In the genomic region with DNA sequence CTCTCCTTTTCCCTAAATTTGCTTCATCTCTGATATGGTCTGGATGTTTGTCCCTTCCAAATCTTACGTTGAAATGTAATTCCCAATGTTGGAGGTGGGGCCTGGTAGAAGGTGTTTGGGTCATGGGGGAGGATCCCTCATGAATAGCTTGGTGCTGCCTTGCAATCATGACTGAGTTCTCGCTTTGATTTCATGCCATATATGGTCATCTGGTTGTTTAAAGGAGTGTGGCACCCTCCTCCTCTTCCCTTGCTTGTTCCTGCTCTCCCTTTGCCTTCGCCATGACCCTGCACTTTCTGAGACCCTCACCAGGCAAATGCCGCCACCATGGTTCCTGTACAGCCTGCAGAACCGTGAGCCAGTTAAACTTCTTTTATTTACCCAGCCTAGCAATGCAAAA, we compare ENCODE assay signal across 17 cellular contexts. TPM values are rescaled to one million over a fixed set of nuclear protein-coding genes. Genes with fewer than 3 reads are reported as not detected.
"Had no signal": no experiment of that assay in that cellular context is flagged by ENCODE, and none has a peak within 500 bp of the region (broad histone marks: within the 10 kb centered on the region; RNA-seq: fewer than 3 reads in every experiment).

No MANE protein-coding gene starts in this region.

- H3K27ac ChIP-seq: epithelial cell of prostate, lower lobe of right lung, stomach, thoracic aorta had no signal

- H3K36me3 ChIP-seq: lower lobe of right lung, stomach, thoracic aorta had no signal

- H3K4me3 ChIP-seq: lower lobe of right lung, stomach, thoracic aorta had no signal

- H3K9me3 Mint-ChIP-seq: activated CD4-positive, alpha-beta T cell treated with anti-CD3 and anti-CD28 coated beads, Interleukin-2, amount 10 ng/mL, durations not matched to agents 24 days and 14 days; activated naive CD4-positive, alpha-beta T cell treated with anti-CD3 and anti-CD28 coated beads, Interleukin-2, amount 10 ng/mL, durations not matched to agents 7 days and 5 days; activated T-helper 1 cell treated with anti-CD3 and anti-CD28 coated beads, Interleukin-12 subunit alpha, Interleukin-12 subunit beta, Interleukin-2, Interleukin-4 antibody, amounts not matched to agents 30 ng/mL and 10 ng/mL and 1 ng/mL, durations not matched to agents 14 hours and 24 hours and 36 hours; naive thymus-derived CD8-positive, alpha-beta T cell had no signal

- ATAC-seq: left cardiac atrium; lower lobe of right lung; naive thymus-derived CD8-positive, alpha-beta T cell had no signal

- H3K4me3 Mint-ChIP-seq: activated CD4-positive, alpha-beta T cell treated with anti-CD3 and anti-CD28 coated beads, Interleukin-2, amount 10 ng/mL, durations not matched to agents 24 days and 14 days; activated naive CD4-positive, alpha-beta T cell treated with anti-CD3 and anti-CD28 coated beads, Interleukin-2, amount 10 ng/mL, durations not matched to agents 7 days and 5 days; activated T-helper 1 cell treated with anti-CD3 and anti-CD28 coated beads, Interleukin-12 subunit alpha, Interleukin-12 subunit beta, Interleukin-2, Interleukin-4 antibody, amounts not matched to agents 30 ng/mL and 10 ng/mL and 1 ng/mL, durations not matched to agents 14 hours and 24 hours and 36 hours; naive thymus-derived CD8-positive, alpha-beta T cell had no signal

- H3K27me3 Mint-ChIP-seq: naive thymus-derived CD8-positive, alpha-beta T cell had no signal

- H3K9me3 ChIP-seq: lower lobe of right lung, stomach, thoracic aorta had no signal

- DNase-seq: activated CD4-positive, alpha-beta T cell treated with anti-CD3 and anti-CD28 coated beads, Interleukin-2, amount 10 ng/mL, durations not matched to agents 24 days and 14 days; activated naive CD4-positive, alpha-beta T cell treated with anti-CD3 and anti-CD28 coated beads, Interleukin-2, amount 10 ng/mL, durations not matched to agents 7 days and 5 days; caudate nucleus; effector memory CD4-positive, alpha-beta T cell; left cardiac atrium; lower lobe of right lung; naive thymus-derived CD8-positive, alpha-beta T cell; stimulated activated CD4-positive, alpha-beta T cell treated with anti-CD3 and anti-CD28 coated beads, Interleukin-15, amount 100 ng/mL, for 24 hours; stimulated activated CD4-positive, alpha-beta T cell treated with anti-CD3 and anti-CD28 coated beads, Interleukin-4, amount 100 ng/mL, for 4 hours; stomach; T1000 had no signal

- H3K27ac Mint-ChIP-seq: activated CD4-positive, alpha-beta T cell treated with anti-CD3 and anti-CD28 coated beads, Interleukin-2, amount 10 ng/mL, durations not matched to agents 24 days and 14 days; activated naive CD4-positive, alpha-beta T cell treated with anti-CD3 and anti-CD28 coated beads, Interleukin-2, amount 10 ng/mL, durations not matched to agents 7 days and 5 days; activated T-helper 1 cell treated with anti-CD3 and anti-CD28 coated beads, Interleukin-12 subunit alpha, Interleukin-12 subunit beta, Interleukin-2, Interleukin-4 antibody, amounts not matched to agents 30 ng/mL and 10 ng/mL and 1 ng/mL, durations not matched to agents 14 hours and 24 hours and 36 hours had no signal

- H3K27me3 ChIP-seq: stomach had no signal

- H3K36me3 Mint-ChIP-seq: activated naive CD4-positive, alpha-beta T cell treated with anti-CD3 and anti-CD28 coated beads, Interleukin-2, amount 10 ng/mL, durations not matched to agents 7 days and 5 days; naive thymus-derived CD8-positive, alpha-beta T cell had no signal

RNA-seq across cellular contexts. Expression of a gene that starts 14.5 kb away (rescaled TPM):
- total RNA-seq: activated CD4-positive, alpha-beta T cell treated with anti-CD3 and anti-CD28 coated beads, Interleukin-2, amount 10 ng/mL, durations not matched to agents 24 days and 14 days; activated T-helper 1 cell treated with anti-CD3 and anti-CD28 coated beads, Interleukin-12 subunit alpha, Interleukin-12 subunit beta, Interleukin-2, Interleukin-4 antibody, amounts not matched to agents 30 ng/mL and 10 ng/mL and 1 ng/mL, durations not matched to agents 14 hours and 24 hours and 36 hours; left cardiac atrium; lower lobe of right lung; naive thymus-derived CD8-positive, alpha-beta T cell; omental fat pad; skeletal muscle tissue; stomach; thoracic aorta had no signal
- polyA plus RNA-seq: adipose tissue; naive thymus-derived CD8-positive, alpha-beta T cell; stomach had no signal
